1 cellular context compared by ENCODE assay signal in genomic region chr11:44912270-44912987, GRCh38.
A peak's percentile ranks its signal among the peaks of the same experiment; 100 is the strongest.
TF ChIP-seq lines count a peak whose summit lies in the region.

No MANE protein-coding gene starts in this region.

TF ChIP-seq in K562, 482 proteins besides CTCF, POLR2A, EP300 and RAD21 (continued from another document):
- TF ChIP-seq VEZF1 (CRISPR knock-in tag; IDR thresholded peaks at IDR 0.05) (0 out of 2 replicates have a peak, but pooled peaks have one; percentile 18), ESRRA (IDR thresholded peaks at IDR 0.05; ENCODE audit: borderline replicate concordance, low read depth) (0 out of 2 replicates have a peak, but pooled peaks have one; percentile 18)
